ENCODE assay signal across 1 cellular context in genomic region chr17:7120123-7120522, GRCh38.
TF ChIP-seq lines count a peak whose summit lies in the region.

No MANE protein-coding gene starts in this region.

TF ChIP-seq in GM23338, 12 proteins besides CTCF, POLR2A, EP300 and RAD21:
- TF ChIP-seq ZNF462 (CRISPR knock-in tag; IDR thresholded peaks at IDR 0.05), result no peak
- no peak for TF ChIP-seq CREB1 (CRISPR knock-in tag; IDR thresholded peaks at IDR 0.05; ENCODE audit: low read depth)
- no peak for TF ChIP-seq STAT1 (IDR thresholded peaks at IDR 0.05; ENCODE audit: unreplicated experiment)
- TF ChIP-seq EZH2phosphoT487 (IDR thresholded peaks at IDR 0.05; ENCODE audit: unreplicated experiment), result no peak
- TF ChIP-seq EZH2 (IDR thresholded peaks at IDR 0.05; ENCODE audit: low read depth, unreplicated experiment), result no peak
- TF ChIP-seq ZNF114 (CRISPR knock-in tag; IDR thresholded peaks at IDR 0.05), result no peak
